In genomic region chr21:36949171-36950141, GRCh38 we compare ENCODE assay signal across 16 cellular contexts. TPM values are rescaled to one million over a fixed set of nuclear protein-coding genes. Genes with fewer than 3 reads are reported as not detected.
"Had no signal": no experiment of that assay in that cellular context is flagged by ENCODE, and none has a peak within 500 bp of the region (broad histone marks: within the 10 kb centered on the region; RNA-seq: fewer than 3 reads in every experiment).

No MANE protein-coding gene starts in this region.

- ATAC-seq: heart right ventricle, upper lobe of right lung had no signal

- H3K36me3 ChIP-seq: upper lobe of right lung had no signal

- DNase-seq: activated CD4-positive, alpha-beta T cell treated with anti-CD3 and anti-CD28 coated beads, Interleukin-2, amount 10 ng/mL, durations not matched to agents 7 days and 5 days; activated CD4-positive, CD25-positive, alpha-beta regulatory T cell; activated CD8-positive, alpha-beta memory T cell treated with anti-CD3 and anti-CD28 coated beads for 24 hours; activated naive CD4-positive, alpha-beta T cell treated with anti-CD3 and anti-CD28 coated beads, Interleukin-2, amount 50 U/mL, for 16 hours; activated T-cell treated with anti-CD3 and anti-CD28 coated beads for 4 hours; dermis blood vessel endothelial cell; heart right ventricle; kidney glomerular epithelial cell; naive B cell; retina; stimulated activated CD4-positive, alpha-beta T cell treated with anti-CD3 and anti-CD28 coated beads, Interleukin-15, amount 100 ng/mL, for 24 hours; stimulated activated CD4-positive, alpha-beta T cell treated with anti-CD3 and anti-CD28 coated beads, Interleukin-4, amount 100 ng/mL, for 24 hours; upper lobe of right lung had no signal

- H3K27me3 ChIP-seq: adrenal gland, esophagus muscularis mucosa, heart right ventricle, upper lobe of right lung had no signal

- H3K4me3 ChIP-seq: adrenal gland, esophagus muscularis mucosa, heart right ventricle, upper lobe of right lung had no signal

- H3K9me3 ChIP-seq: adrenal gland, upper lobe of right lung had no signal

RNA-seq across cellular contexts. Expression of gene RIPPLY3, which starts 57.0 kb away (rescaled TPM):
- total RNA-seq: esophagus muscularis mucosa, heart right ventricle, lower leg skin, upper lobe of right lung had no signal
